Comparison of ENCODE assay signal across 17 cellular contexts in genomic region chr3:194998948-194999347, GRCh38.
A peak's percentile ranks its signal among the peaks of the same experiment; 100 is the strongest.
DNase-seq lines count a peak whose midpoint lies in the region; ATAC-seq, FAIRE-seq and TF ChIP-seq lines count a peak whose summit lies in the region.
"Had no signal": no experiment of that assay in that cellular context is flagged by ENCODE, and none has a peak within 500 bp of the region (broad histone marks: within the 10 kb centered on the region; RNA-seq: fewer than 3 reads in every experiment).

No MANE protein-coding gene starts in this region.

- H3K27me3 Mint-ChIP-seq in astrocyte (ENCODE audit: low read depth, unreplicated experiment), result peaks cover 75% of the 10 kb centered on the region

- H3K4me1 ChIP-seq in astrocyte (ENCODE audit: insufficient read depth, low read length) (no peaks in the 10 kb centered on the region), upper lobe of right lung (peaks cover 16% of the 10 kb centered on the region)
- H3K4me1 ChIP-seq: A549 had no signal

- H3K4me2 ChIP-seq in astrocyte (ENCODE audit: low read length), result no peak overlapping the region
- H3K4me2 ChIP-seq: A549 had no signal

- H3K27ac ChIP-seq in astrocyte (ENCODE audit: low read depth, low read length), result no peak overlapping the region
- H3K27ac ChIP-seq in coronary artery, result no peak overlapping the region
- no peak overlapping the region for H3K27ac ChIP-seq in upper lobe of right lung
- H3K27ac ChIP-seq: A549, C4-2B had no signal

- no peaks in the 10 kb centered on the region for H3K79me2 ChIP-seq in astrocyte (ENCODE audit: insufficient read depth, low read length)

- ATAC-seq in upper lobe of right lung (no peak), GM19395 (IDR thresholded peaks at IDR 0.05; ENCODE audit: unreplicated experiment) (no peak)
- ATAC-seq: A549, GM12878, HepG2 had no signal

- H3K27me3 ChIP-seq in astrocyte (ENCODE audit: insufficient read depth, low read length), result peaks cover 32% of the 10 kb centered on the region
- H3K27me3 ChIP-seq in upper lobe of right lung, result no peaks in the 10 kb centered on the region
- H3K27me3 ChIP-seq: BE2C had no signal

- peak overlapping the region; percentile 35 for H3K27ac Mint-ChIP-seq in astrocyte (ENCODE audit: unreplicated experiment)
- H3K27ac Mint-ChIP-seq: CD4-positive, alpha-beta memory T cell had no signal

- DNase-seq in astrocyte (ENCODE audit: low read depth) (no peak), coronary artery (ENCODE audit: low spot score) (peak; percentile 60), mucosa of gallbladder (ENCODE audit: low spot score) (peak; percentile 3), upper lobe of right lung (peak; percentile 23), HK-2 (ENCODE audit: unreplicated experiment) (no peak), OCI-M1 (lab: John Stamatoyannopoulos, UW) (no peak)
- DNase-seq: BE2C; CD4-positive, alpha-beta memory T cell; DMS79; GOT3; H9 had no signal

- no peaks in the 10 kb centered on the region for H4K20me1 ChIP-seq in astrocyte (ENCODE audit: insufficient read depth, low read length)

- H2AFZ ChIP-seq in astrocyte (ENCODE audit: low read depth, low read length), result no peak overlapping the region

- peaks cover 3% of the 10 kb centered on the region for H3K4me1 Mint-ChIP-seq in astrocyte (ENCODE audit: low read depth, unreplicated experiment)
- H3K4me1 Mint-ChIP-seq: CD4-positive, alpha-beta memory T cell had no signal

- no peaks in the 10 kb centered on the region for H3K36me3 ChIP-seq in astrocyte (ENCODE audit: insufficient read depth, low read length)
- H3K36me3 ChIP-seq in upper lobe of right lung, result no peaks in the 10 kb centered on the region
- H3K36me3 ChIP-seq: BE2C had no signal

- TF ChIP-seq CTCF in astrocyte (IDR thresholded peaks at IDR 0.05; ENCODE audit: insufficient read depth, low read depth, low read length) (no peak), coronary artery (IDR thresholded peaks at IDR 0.05) (no peak), upper lobe of right lung (IDR thresholded peaks at IDR 0.05) (no peak)

- no peaks in the 10 kb centered on the region for H3K36me3 Mint-ChIP-seq in astrocyte (ENCODE audit: low read depth, unreplicated experiment)
- H3K36me3 Mint-ChIP-seq: CD4-positive, alpha-beta memory T cell had no signal

- intact Hi-C loops in upper lobe of right lung (cut with DNase I), result no loop called here

- H3K9ac ChIP-seq in astrocyte (ENCODE audit: low read length), result no peak overlapping the region

- peaks cover 8% of the 10 kb centered on the region for H3K9me3 Mint-ChIP-seq in astrocyte (ENCODE audit: unreplicated experiment)
- H3K9me3 Mint-ChIP-seq: CD4-positive, alpha-beta memory T cell; H9 had no signal

- H3K9me3 ChIP-seq in astrocyte (ENCODE audit: insufficient read depth, low read depth, low read length) (no peaks in the 10 kb centered on the region), upper lobe of right lung (no peaks in the 10 kb centered on the region)
- H3K9me3 ChIP-seq: A549, BE2C had no signal

- FAIRE-seq in astrocyte (lab: Jason Lieb, UNC), result no peak
- FAIRE-seq: A549, GM12878, GM18507, HepG2 had no signal

- no peak overlapping the region for H3K4me3 ChIP-seq in astrocyte (ENCODE audit: insufficient read depth, low read depth, low read length)
- no peak overlapping the region for H3K4me3 ChIP-seq in coronary artery
- H3K4me3 ChIP-seq in upper lobe of right lung, result no peak overlapping the region
- H3K4me3 ChIP-seq: A549, GM12878 had no signal

- no peak overlapping the region for H3K4me3 Mint-ChIP-seq in astrocyte (ENCODE audit: unreplicated experiment)
- H3K4me3 Mint-ChIP-seq: CD4-positive, alpha-beta memory T cell; H9 had no signal

Comparison
In these comparisons a context has a peak if more than half of its experiments do, and no peak if none do; other contexts are left out.
1. DNase-seq: peak in coronary artery (single experiment), mucosa of gallbladder (single experiment) and upper lobe of right lung (single experiment); none in astrocyte (single experiment), HK-2 (single experiment) and OCI-M1 (single experiment).